ENCODE assay signal across 9 cellular contexts in the genomic region with DNA sequence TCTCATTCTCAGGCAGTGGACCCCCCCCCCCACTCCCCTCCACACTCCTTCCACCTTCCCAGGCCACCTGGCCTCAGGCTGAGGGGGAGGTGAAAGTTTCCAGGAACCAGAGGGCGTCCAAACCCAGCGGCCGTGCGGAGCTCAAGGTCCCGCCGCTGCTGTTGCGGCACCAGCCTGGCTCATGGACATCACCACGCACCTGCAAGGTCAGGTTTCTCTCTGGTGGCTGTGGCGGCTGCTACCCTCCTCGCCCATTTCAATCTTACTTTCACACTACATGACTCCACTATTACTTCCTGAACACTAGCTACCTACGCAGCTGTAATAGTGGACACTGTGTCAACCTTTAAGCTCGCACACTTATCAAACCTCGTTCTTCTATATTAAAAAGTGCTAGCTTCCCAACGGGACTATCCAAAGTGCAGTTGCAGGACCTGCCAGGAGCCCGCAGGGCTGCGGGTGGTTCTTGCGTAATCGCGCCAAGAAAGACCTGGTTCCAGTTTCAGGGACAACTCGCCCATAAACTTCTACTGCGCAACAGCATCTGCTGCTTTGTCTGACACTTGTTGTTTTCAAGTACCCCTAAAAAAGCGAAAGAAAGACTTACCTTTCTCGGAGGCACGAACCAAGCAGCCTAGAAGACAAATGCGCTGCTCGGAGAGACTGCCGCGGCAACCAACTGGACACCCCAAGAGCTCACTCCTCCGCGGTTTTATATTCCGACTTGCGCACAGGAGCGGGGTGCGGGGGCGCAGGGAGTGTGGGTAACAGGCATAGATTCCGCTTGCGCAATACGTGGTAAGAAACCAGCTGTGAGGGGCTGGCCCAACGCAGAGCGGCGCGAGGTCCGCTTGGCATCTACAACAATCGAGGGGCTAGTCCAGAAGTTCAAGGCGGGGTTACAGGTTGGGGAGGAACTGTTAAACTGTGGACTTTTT. TPM values are rescaled to one million over a fixed set of nuclear protein-coding genes. Genes with fewer than 3 reads are reported as not detected.
DNase-seq lines count a peak whose midpoint lies in the region; TF ChIP-seq lines count a peak whose summit lies in the region.
"Had no signal": no experiment of that assay in that cellular context is flagged by ENCODE, and none has a peak within 500 bp of the region (broad histone marks: within the 10 kb centered on the region; RNA-seq: fewer than 3 reads in every experiment).

Gene DIRAS3 (minus strand): TSS at position 687 of the 938 bp plus-strand sequence. CDS start 3,330 bp downstream, outside the sequence.

- no peak within 1 kb of the TSS for H3K27ac ChIP-seq in neural progenitor cell

- no peak within 1 kb of the TSS for H3K27ac Mint-ChIP-seq in neural progenitor cell
- H3K27ac Mint-ChIP-seq: activated naive CD4-positive, alpha-beta T cell treated with anti-CD3 and anti-CD28 coated beads, Interleukin-2, amount 50 U/mL, for 24 hours had no signal

- no peaks in the 10 kb centered on the region for H4K20me1 ChIP-seq in neural progenitor cell (ENCODE audit: low read depth)

- peaks cover 2% of the 10 kb centered on the region for H3K9me3 Mint-ChIP-seq in neural progenitor cell
- H3K9me3 Mint-ChIP-seq: activated naive CD4-positive, alpha-beta T cell treated with anti-CD3 and anti-CD28 coated beads, Interleukin-2, amount 50 U/mL, for 24 hours had no signal

- H2AFZ ChIP-seq in neural progenitor cell (replicated peaks): no peak within 1 kb of the TSS

- H3K36me3 ChIP-seq in neural progenitor cell: no peaks in the 10 kb centered on the region

- no peaks in the 10 kb centered on the region for H3F3A ChIP-seq in neural progenitor cell (ENCODE audit: low read depth)

- peaks cover 9% of the 10 kb centered on the region for H3K4me1 ChIP-seq in neural progenitor cell

- no peak for TF ChIP-seq CTCF in fibroblast of mammary gland (conservative IDR thresholded peaks at IDR 0.05; ENCODE audit: control insufficient read depth, insufficient read depth, low read depth, low read length)
- no peak for TF ChIP-seq CTCF in neural progenitor cell (IDR thresholded peaks at IDR 0.05)

- H3K4me3 ChIP-seq in fibroblast of mammary gland (ENCODE audit: control insufficient read depth, low read depth, low read length) (peak within 1 kb of the TSS; percentile 63), neural progenitor cell (peak within 1 kb of the TSS; percentile 33)

- peak within 1 kb of the TSS; percentile 81 for H3K4me3 Mint-ChIP-seq in neural progenitor cell
- H3K4me3 Mint-ChIP-seq: activated naive CD4-positive, alpha-beta T cell treated with anti-CD3 and anti-CD28 coated beads, Interleukin-2, amount 50 U/mL, for 24 hours had no signal

- DNase-seq in AG08396 (ENCODE audit: low spot score) (peak; percentile 18), RKO (ENCODE audit: low spot score) (peak; percentile 41), fibroblast of mammary gland (ENCODE audit: low read depth) (peak; percentile 54), neural progenitor cell (ENCODE audit: low spot score) (peak; percentile 37), COLO829 (ENCODE audit: low spot score) (no peak), AML-193 (lab: John Stamatoyannopoulos, UW) (no peak), germinal center (ENCODE audit: low spot score) (no peak)
- DNase-seq in activated naive CD4-positive, alpha-beta T cell treated with anti-CD3 and anti-CD28 coated beads, Interleukin-2, amount 50 U/mL, for 16 hours: no peak

- H3K9me3 ChIP-seq in neural progenitor cell (ENCODE audit: low read depth): no peaks in the 10 kb centered on the region

- H3K9ac ChIP-seq in neural progenitor cell: no peak within 1 kb of the TSS

- peaks cover 6% of the 10 kb centered on the region for H3K4me1 Mint-ChIP-seq in neural progenitor cell
- H3K4me1 Mint-ChIP-seq: activated naive CD4-positive, alpha-beta T cell treated with anti-CD3 and anti-CD28 coated beads, Interleukin-2, amount 50 U/mL, for 24 hours had no signal

- H3K27me3 Mint-ChIP-seq in neural progenitor cell (ENCODE audit: insufficient read depth, low read depth): peaks cover 11% of the 10 kb centered on the region

- no peaks in the 10 kb centered on the region for H3K79me2 ChIP-seq in neural progenitor cell (ENCODE audit: low read depth)

- peaks cover 41% of the 10 kb centered on the region for H3K27me3 ChIP-seq in neural progenitor cell

- H3K36me3 Mint-ChIP-seq in neural progenitor cell: no peaks in the 10 kb centered on the region
- H3K36me3 Mint-ChIP-seq: activated naive CD4-positive, alpha-beta T cell treated with anti-CD3 and anti-CD28 coated beads, Interleukin-2, amount 50 U/mL, for 24 hours had no signal

- peak within 1 kb of the TSS; percentile 72 for H3K4me2 ChIP-seq in neural progenitor cell

RNA-seq across cellular contexts. Expression of gene DIRAS3, which starts in this region (rescaled TPM):
- total RNA-seq in neural progenitor cell (ENCODE audit: low replicate concordance): 0.12 and 1.3 TPM in 2 replicates

Comparison
In these comparisons a context has a peak if more than half of its experiments do, and no peak if none do; other contexts are left out.
1. DNase-seq: peak in AG08396 (single experiment), RKO (single experiment), fibroblast of mammary gland (single experiment) and neural progenitor cell (single experiment); none in COLO829 (single experiment), AML-193 (0 of 2), activated naive CD4-positive, alpha-beta T cell treated with anti-CD3 and anti-CD28 coated beads, Interleukin-2, amount 50 U/mL, for 16 hours (single experiment) and germinal center (single experiment).